In genomic region chr3:123082370-123083065, GRCh38 we compare ENCODE assay signal across 11 cellular contexts. TPM values are rescaled to one million over a fixed set of nuclear protein-coding genes. Genes with fewer than 3 reads are reported as not detected.
DNase-seq lines count a peak whose midpoint lies in the region; ATAC-seq, FAIRE-seq and TF ChIP-seq lines count a peak whose summit lies in the region.
"Had no signal": no experiment of that assay in that cellular context is flagged by ENCODE, and none has a peak within 500 bp of the region (broad histone marks: within the 10 kb centered on the region; RNA-seq: fewer than 3 reads in every experiment).

No MANE protein-coding gene starts in this region.

- H3K4me2 ChIP-seq in GM12878 (ENCODE audit: control insufficient read depth, insufficient read depth) (peak overlapping the region; percentile 72), Karpas-422 (ENCODE audit: low read depth, low read length, poor library complexity, severe bottlenecking) (no peak overlapping the region)

- TF ChIP-seq CTCF in GM12878 (IDR thresholded peaks at IDR 0.05 in 2 of 3, conservative IDR thresholded peaks at IDR 0.05 in 1 of 3; ENCODE audit: control insufficient read depth in 2 of 3, extremely low read depth in 1 of 3, insufficient read depth in 1 of 3, low read depth in 3 of 3, low read length in 3 of 3), result no peak
- no peak for TF ChIP-seq CTCF in thyroid gland (IDR thresholded peaks at IDR 0.05)

- H3K79me2 ChIP-seq in GM12878 (ENCODE audit: control insufficient read depth, insufficient read depth, low read length) (peaks cover 41% of the 10 kb centered on the region), Karpas-422 (ENCODE audit: low read length) (peaks cover 69% of the 10 kb centered on the region)

- no peak overlapping the region for H3K4me3 ChIP-seq in right cardiac atrium (ENCODE audit: low read length)
- H3K4me3 ChIP-seq in GM12878, result peak overlapping the region; percentile 24; the same call in 1 of the 2 replicates
- no peak overlapping the region for H3K4me3 ChIP-seq in thyroid gland (replicated peaks in 1 of 3)
- no peak overlapping the region for H3K4me3 ChIP-seq in Karpas-422 (ENCODE audit: low read length)
- H3K4me3 ChIP-seq: adrenal gland had no signal

- H3K9me3 ChIP-seq in right cardiac atrium (ENCODE audit: control insufficient read depth, low read length) (no peaks in the 10 kb centered on the region), GM12878 (replicated peaks; ENCODE audit: control insufficient read depth, insufficient read depth, low read length) (no peaks in the 10 kb centered on the region), thyroid gland (no peaks in the 10 kb centered on the region), Karpas-422 (ENCODE audit: low read length) (no peaks in the 10 kb centered on the region)
- H3K9me3 ChIP-seq: adrenal gland had no signal

- TF ChIP-seq POLR2A in GM12878 (IDR thresholded peaks at IDR 0.05; ENCODE audit: low read depth, low read length) (no peak), thyroid gland (IDR thresholded peaks at IDR 0.05) (no peak)

- DNase-seq in right cardiac atrium (peak in 2 of 3 donors; percentile 43), left cardiac atrium (no peak), GM12878 (ENCODE audit: low read depth, low spot score) (peak; percentile 45), thyroid gland (peak in 1 of 2 donors; percentile 29), Karpas-422 (no peak), COR-L47 (lab: John Stamatoyannopoulos, UW) (no peak)

- ATAC-seq in right cardiac atrium, result no peak
- no peak for ATAC-seq in left cardiac atrium
- peak; percentile 51 for ATAC-seq in HG03139 (IDR thresholded peaks at IDR 0.05; ENCODE audit: unreplicated experiment)
- peak; percentile 73 for ATAC-seq in GM12878
- ATAC-seq in HG03039 (IDR thresholded peaks at IDR 0.05; ENCODE audit: unreplicated experiment), result no peak
- ATAC-seq: activated CD4-positive, CD25-positive, alpha-beta regulatory T cell treated with anti-CD3 and anti-CD28 coated beads, Interleukin-2, amount 50 U/mL, for 24 hours had no signal

- peak; percentile 71 for FAIRE-seq in GM12878 (lab: Jason Lieb, UNC)

- no peaks in the 10 kb centered on the region for H3K36me3 ChIP-seq in GM12878 (ENCODE audit: control insufficient read depth in 2 of 2, insufficient read depth in 2 of 2, low read length in 1 of 2)
- no peaks in the 10 kb centered on the region for H3K36me3 ChIP-seq in thyroid gland
- H3K36me3 ChIP-seq in Karpas-422 (ENCODE audit: insufficient read depth, low read length), result no peaks in the 10 kb centered on the region
- H3K36me3 ChIP-seq: adrenal gland had no signal

- CTCF ChIA-PET in GM12878 (lab: Yijun Ruan, JAX), result interaction anchor here (1.2 kb wide), 1 partner anchor 61 kb away, joined by 3 read pairs; no protein-coding TSS in a partner anchor

- in situ Hi-C loops in GM12878 (cut with MboI), result no loop called here

- WGBS in right cardiac atrium, result 64% methylated on average over 10 of the region's 10 CpGs
- WGBS in GM12878 (ENCODE audit: insufficient coverage, insufficient replicate concordance, low lambda C conversion rate, missing lambda C conversion rate), result 14% methylated on average over 10 of the region's 10 CpGs
- WGBS in thyroid gland, 2 donors, result 76 to 82% methylated on average over 10 of the region's 10 CpGs

- H4K20me1 ChIP-seq in GM12878 (ENCODE audit: control insufficient read depth, insufficient read depth) (no peaks in the 10 kb centered on the region; the same call in 1 of the 2 replicates), Karpas-422 (ENCODE audit: insufficient read depth, low read depth, low read length) (peaks cover 19% of the 10 kb centered on the region)

- no peak for TF ChIP-seq EP300 in GM12878 (IDR thresholded peaks at IDR 0.05; ENCODE audit: borderline replicate concordance in 1 of 2, control insufficient read depth in 1 of 2, low read depth in 2 of 2, low read length in 2 of 2)

- H3K27me3 ChIP-seq in right cardiac atrium (ENCODE audit: control insufficient read depth, insufficient read depth) (no peaks in the 10 kb centered on the region), GM12878 (replicated peaks in 1 of 2; ENCODE audit: control insufficient read depth in 2 of 2, insufficient read depth in 2 of 2, low read length in 1 of 2) (no peaks in the 10 kb centered on the region), thyroid gland (no peaks in the 10 kb centered on the region), Karpas-422 (ENCODE audit: low read length) (no peaks in the 10 kb centered on the region)
- H3K27me3 ChIP-seq: adrenal gland had no signal

- no peaks in the 10 kb centered on the region for H3K9me2 ChIP-seq in Karpas-422 (replicated peaks; ENCODE audit: insufficient read depth, low read length)

- H3K4me1 ChIP-seq in right cardiac atrium (ENCODE audit: control insufficient read depth, insufficient read depth, low read length) (peaks cover 41% of the 10 kb centered on the region), GM12878 (ENCODE audit: control insufficient read depth, insufficient read depth, low read length) (peaks cover 22% of the 10 kb centered on the region), thyroid gland (peaks cover 76 to 95% of the 10 kb centered on the region in 2 donors), Karpas-422 (ENCODE audit: low read length) (no peaks in the 10 kb centered on the region)

- H3K27ac ChIP-seq in right cardiac atrium (ENCODE audit: low read length) (peak overlapping the region; percentile 6), GM12878 (ENCODE audit: control insufficient read depth, insufficient read depth) (peak overlapping the region; percentile 71), thyroid gland (peak overlapping the region; percentile 49 to 69 (median 69)), Karpas-422 (ENCODE audit: low read length) (no peak overlapping the region)

- SMC1A ChIA-PET in GM12878 (lab: Charles Lee; ENCODE audit: uncharacterized antibody, unreplicated experiment), result interaction anchor here (1.6 to 2.9 kb wide), 3 partner anchors 16 to 1536 kb away, joined by 3 to 12 read pairs (median 4); partner anchors contain the start of gene PDIA5

- BruUV-seq in GM12878 (replicated peaks; lab: Mats Ljungman, UMichigan), result no TSS peak

- RAD21 ChIA-PET in GM12878 (lab: Charles Lee; ENCODE audit: unreplicated experiment), result no interaction called here

- no peak for TF ChIP-seq RAD21 in GM12878 (IDR thresholded peaks at IDR 0.05; ENCODE audit: insufficient read depth, low read depth, low read length)

- POLR2A ChIA-PET in GM12878 (lab: Charles Lee), result interaction anchor here (1.7 kb wide), 1 partner anchor 15 kb away, joined by 8 read pairs; the partner anchor contains the start of gene PDIA5

- H3K9ac ChIP-seq in GM12878 (ENCODE audit: control insufficient read depth, insufficient read depth, low read length), result peak overlapping the region; percentile 18; the same call in 1 of the 2 replicates
- no peak overlapping the region for H3K9ac ChIP-seq in Karpas-422 (ENCODE audit: low read length)

- H2AFZ ChIP-seq in GM12878 (ENCODE audit: control insufficient read depth, low read depth, low read length) (peak overlapping the region; percentile 75), Karpas-422 (ENCODE audit: low read length) (no peak overlapping the region)

- intact Hi-C loops in right cardiac atrium (cut with DNase I), result no loop called here
- intact Hi-C loops in left cardiac atrium (cut with DNase I), result no loop called here
- intact Hi-C loops in GM12878 (cut with micrococcal nuclease; ENCODE audit: unreplicated experiment), result no loop called here
- intact Hi-C loops in thyroid gland (cut with DNase I), result no loop called here

RNA-seq across cellular contexts. Expression of gene PDIA5, which starts 15.7 kb away (rescaled TPM):
- total RNA-seq in right cardiac atrium (10 to 100 TPM in 2 of 4 donors, 1 to 10 TPM in 2; 8.8 to 11.1 (median 9.9) TPM), left cardiac atrium (10 to 100 TPM in 1 of 2 donors, 1 to 10 TPM in 1; 9.0 to 15.5 TPM), GM12878 (2014; rRNA removed) (15.2 and 16.4 TPM in 2 replicates), GM12878 (2014; rRNA removed; fragmentation: Illumina TruSeq; extraction: Trizol) (15.8 and 18.1 TPM in 2 replicates), GM12878 (2021) (24.2 and 24.5 TPM in 2 replicates), thyroid gland (10 to 100 TPM; 34.0 to 52.4 (median 44.6) TPM)
- polyA plus RNA-seq in right cardiac atrium (8.3 TPM), GM12878 (2011; rRNA removed) (13.0 and 20.2 TPM in 2 replicates), GM12878 (2014; fragmentation: Illumina TruSeq; extraction: Trizol) (20.2 and 34.7 TPM in 2 replicates), GM12878 (2014; fragmentation: Nextera tagmentation; extraction: Ambion mirVana) (1 to 10 TPM; 4.1 to 5.2 TPM), GM12878 (2014; rRNA removed) (20.4 and 24.8 TPM in 2 replicates), GM12878 (2016; fragmentation: Nextera tagmentation; extraction: Ambion mirVana) (10 to 100 TPM; 22.9 to 23.5 TPM)
- total RNA-seq in GM12878 (2013; cell fraction: nucleolus; rRNA removed), result 20.9 and 29.7 TPM in 2 replicates
- 14.1 TPM for polyA plus RNA-seq in GM12878 (2011; ENCODE audit: low read depth)
- polyA plus RNA-seq in GM12878 (2011; cell fraction: cytosol; rRNA removed), result 15.8 and 16.3 TPM in 2 replicates
- polyA plus RNA-seq in GM12878 (2011; cell fraction: nucleus; rRNA removed), result 15.6 and 15.8 TPM in 2 replicates
- 19.9 and 21.6 TPM in 2 replicates for polyA plus RNA-seq in GM12878 (2012)
- 8.9 and 15.1 TPM in 2 replicates for polyA minus RNA-seq in GM12878 (2011; rRNA and poly(A)+ RNA removed)
- polyA minus RNA-seq in GM12878 (2011; cell fraction: cytosol; rRNA and poly(A)+ RNA removed), result 5.6 and 8.0 TPM in 2 replicates
- polyA minus RNA-seq in GM12878 (2011; cell fraction: nucleus; rRNA and poly(A)+ RNA removed), result 4.5 and 9.1 TPM in 2 replicates
- total RNA-seq in Karpas-422 (2014; rRNA removed; shearing (Covaris generic); ENCODE audit: low replicate concordance), result 6.3 and 7.9 TPM in 2 replicates

RNA-seq across cellular contexts. Expression of gene SEMA5B, which starts 55.0 kb away (rescaled TPM):
- total RNA-seq in right cardiac atrium, result 1 to 10 TPM in 3 of 4 donors, under 1 TPM in 1; 0.72 to 4.9 (median 3.1) TPM
- 3.3 TPM for polyA plus RNA-seq in right cardiac atrium
- total RNA-seq in left cardiac atrium, result 1 to 10 TPM; 1.7 to 2.4 TPM
- total RNA-seq in GM12878 (2013; cell fraction: nucleolus; rRNA removed), result not detected in 2 replicates
- total RNA-seq in GM12878 (2014; rRNA removed), result not detected in 2 replicates
- not detected in 2 replicates for total RNA-seq in GM12878 (2014; rRNA removed; fragmentation: Illumina TruSeq; extraction: Trizol)
- total RNA-seq in GM12878 (2021), result not detected in 2 replicates
- polyA plus RNA-seq in GM12878 (2011; ENCODE audit: low read depth), result 0.13 TPM
- 0.05 TPM in 1 of 2 replicates, not detected in the other for polyA plus RNA-seq in GM12878 (2011; rRNA removed)
- polyA plus RNA-seq in GM12878 (2011; cell fraction: cytosol; rRNA removed), result 0.03 TPM in 2 replicates
- 0.04 TPM in 1 of 2 replicates, not detected in the other for polyA plus RNA-seq in GM12878 (2011; cell fraction: nucleus; rRNA removed)
- polyA plus RNA-seq in GM12878 (2012), result 0.06 TPM in 1 of 2 replicates, not detected in the other
- not detected in 2 replicates for polyA plus RNA-seq in GM12878 (2014; fragmentation: Illumina TruSeq; extraction: Trizol)
- polyA plus RNA-seq in GM12878 (2014; fragmentation: Nextera tagmentation; extraction: Ambion mirVana), result not detected
- polyA plus RNA-seq in GM12878 (2014; rRNA removed), result not detected in 2 replicates
- polyA plus RNA-seq in GM12878 (2016; fragmentation: Nextera tagmentation; extraction: Ambion mirVana), result not detected
- not detected in 2 replicates for polyA minus RNA-seq in GM12878 (2011; rRNA and poly(A)+ RNA removed)
- polyA minus RNA-seq in GM12878 (2011; cell fraction: cytosol; rRNA and poly(A)+ RNA removed), result not detected in 2 replicates
- polyA minus RNA-seq in GM12878 (2011; cell fraction: nucleus; rRNA and poly(A)+ RNA removed), result not detected in 2 replicates
- 1 to 10 TPM in 1 of 4 donors, under 1 TPM in 3; 0.56 to 5.3 (median 0.63) TPM for total RNA-seq in thyroid gland
- total RNA-seq in Karpas-422 (2014; rRNA removed; shearing (Covaris generic); ENCODE audit: low replicate concordance), result not detected in 2 replicates
- total RNA-seq: natural killer cell treated with Interleukin-12 subunit alpha and Interleukin-12 subunit beta and Interleukin-15 and Interleukin-18, amount 100 ng/mL, for 72 hours had no signal

Comparison
In these comparisons a context has a peak if more than half of its experiments do, and no peak if none do; other contexts are left out.
1. DNase-seq: peak in right cardiac atrium (2 of 3) and GM12878 (single experiment); none in left cardiac atrium (single experiment), Karpas-422 (single experiment) and COR-L47 (single experiment).
2. ATAC-seq: peak in HG03139 (single experiment) and GM12878 (single experiment); none in right cardiac atrium (0 of 2), left cardiac atrium (0 of 2) and HG03039 (single experiment).